Comparison of ENCODE assay signal across 1 cellular context in genomic region chr20:62412194-62413024, GRCh38.
TF ChIP-seq lines count a peak whose summit lies in the region.

No MANE protein-coding gene starts in this region.

TF ChIP-seq in HepG2, 621 proteins besides CTCF, POLR2A, EP300 and RAD21 (continued from another document and continues in another):
- TF ChIP-seq PAX8 (CRISPR knock-in tag; IDR thresholded peaks at IDR 0.05; ENCODE audit: borderline replicate concordance) (no peak), ZNF234 (CRISPR knock-in tag; conservative IDR thresholded peaks at IDR 0.05) (no peak), ZNF891 (CRISPR knock-in tag; IDR thresholded peaks at IDR 0.05) (0 out of 2 replicates have a peak, but pooled peaks have one; percentile 19), SUZ12 (IDR thresholded peaks at IDR 0.05; ENCODE audit: low read depth, low read length) (no peak), ZNF792 (CRISPR knock-in tag; IDR thresholded peaks at IDR 0.05) (no peak), ZNF773 (CRISPR knock-in tag; IDR thresholded peaks at IDR 0.05; ENCODE audit: borderline replicate concordance) (no peak), TRAFD1 (CRISPR knock-in tag; IDR thresholded peaks at IDR 0.05; ENCODE audit: borderline replicate concordance) (no peak), WIZ (CRISPR knock-in tag; IDR thresholded peaks at IDR 0.05) (no peak), ASH2L (IDR thresholded peaks at IDR 0.05; ENCODE audit: insufficient read length, low read depth, low read length) (no peak), GATAD1 (CRISPR knock-in tag; IDR thresholded peaks at IDR 0.05) (no peak), PHF8 (CRISPR knock-in tag; IDR thresholded peaks at IDR 0.05) (no peak; the same call in none of the 2 replicates), ZNF20 (CRISPR knock-in tag; IDR thresholded peaks at IDR 0.05) (no peak), MXI1 (IDR thresholded peaks at IDR 0.05; ENCODE audit: borderline replicate concordance, low read depth, low read length) (peak; percentile 57; the same call in 1 of the 3 replicates), ZNF354B (CRISPR knock-in tag; IDR thresholded peaks at IDR 0.05) (no peak), ZNF335 (CRISPR knock-in tag; IDR thresholded peaks at IDR 0.05) (no peak), MXD4 (CRISPR knock-in tag; IDR thresholded peaks at IDR 0.05) (peak; percentile 14; the same call in 1 of the 2 replicates), IRF9 (CRISPR knock-in tag; IDR thresholded peaks at IDR 0.05; ENCODE audit: borderline replicate concordance) (peak; percentile 4), DMAP1 (CRISPR knock-in tag; IDR thresholded peaks at IDR 0.05) (no peak), SIN3B (IDR thresholded peaks at IDR 0.05; ENCODE audit: low read length) (no peak), E2F2 (CRISPR knock-in tag; IDR thresholded peaks at IDR 0.05; ENCODE audit: borderline replicate concordance) (no peak), ZNF263 (CRISPR knock-in tag; IDR thresholded peaks at IDR 0.05) (peak; percentile 88), KAT8 (CRISPR knock-in tag; IDR thresholded peaks at IDR 0.05) (0 out of 2 replicates have a peak, but pooled peaks have one; percentile 28), MBD4 (IDR thresholded peaks at IDR 0.05; ENCODE audit: borderline replicate concordance, low read length) (no peak), KDM2A (CRISPR knock-in tag; IDR thresholded peaks at IDR 0.05; ENCODE audit: borderline replicate concordance, low read depth) (no peak), NCOA1 (CRISPR knock-in tag; IDR thresholded peaks at IDR 0.05) (peak; percentile 63; the same call in 1 of the 2 replicates), AKNA (CRISPR knock-in tag; IDR thresholded peaks at IDR 0.05; ENCODE audit: borderline replicate concordance) (no peak), ELF3 (CRISPR knock-in tag; IDR thresholded peaks at IDR 0.05) (peak; percentile 70; the same call in 1 of the 2 replicates), LBX2 (CRISPR knock-in tag; IDR thresholded peaks at IDR 0.05; ENCODE audit: borderline replicate concordance) (no peak), ZNF407 (CRISPR knock-in tag; IDR thresholded peaks at IDR 0.05; ENCODE audit: not compliant biosample characterization) (no peak), ZNF432 (CRISPR knock-in tag; IDR thresholded peaks at IDR 0.05; ENCODE audit: borderline replicate concordance) (no peak), NFATC3 (CRISPR knock-in tag; IDR thresholded peaks at IDR 0.05) (no peak), ZNF580 (CRISPR knock-in tag; IDR thresholded peaks at IDR 0.05; ENCODE audit: borderline replicate concordance, low read depth) (peak; percentile 52; the same call in 1 of the 2 replicates), NR0B2 (CRISPR knock-in tag; IDR thresholded peaks at IDR 0.05) (no peak; the same call in none of the 2 replicates), ZNF772 (CRISPR knock-in tag; IDR thresholded peaks at IDR 0.05) (no peak), ZNF670 (CRISPR knock-in tag; IDR thresholded peaks at IDR 0.05; ENCODE audit: borderline replicate concordance) (0 out of 2 replicates have a peak, but pooled peaks have one; percentile 35), ZNF431 (CRISPR knock-in tag; IDR thresholded peaks at IDR 0.05; ENCODE audit: borderline replicate concordance, low read depth) (no peak), SMYD3 (CRISPR knock-in tag; IDR thresholded peaks at IDR 0.05) (no peak), ZNF562 (CRISPR knock-in tag; IDR thresholded peaks at IDR 0.05; ENCODE audit: borderline replicate concordance) (no peak), FOXC1 (CRISPR knock-in tag; IDR thresholded peaks at IDR 0.05; ENCODE audit: borderline replicate concordance) (no peak)
- TF ChIP-seq, protein P1, sequence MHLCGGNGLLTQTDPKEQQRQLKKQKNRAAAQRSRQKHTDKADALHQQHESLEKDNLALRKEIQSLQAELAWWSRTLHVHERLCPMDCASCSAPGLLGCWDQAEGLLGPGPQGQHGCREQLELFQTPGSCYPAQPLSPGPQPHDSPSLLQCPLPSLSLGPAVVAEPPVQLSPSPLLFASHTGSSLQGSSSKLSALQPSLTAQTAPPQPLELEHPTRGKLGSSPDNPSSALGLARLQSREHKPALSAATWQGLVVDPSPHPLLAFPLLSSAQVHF (CRISPR knock-in tag; IDR thresholded peaks at IDR 0.05): no peak
- TF ChIP-seq, protein P2, sequence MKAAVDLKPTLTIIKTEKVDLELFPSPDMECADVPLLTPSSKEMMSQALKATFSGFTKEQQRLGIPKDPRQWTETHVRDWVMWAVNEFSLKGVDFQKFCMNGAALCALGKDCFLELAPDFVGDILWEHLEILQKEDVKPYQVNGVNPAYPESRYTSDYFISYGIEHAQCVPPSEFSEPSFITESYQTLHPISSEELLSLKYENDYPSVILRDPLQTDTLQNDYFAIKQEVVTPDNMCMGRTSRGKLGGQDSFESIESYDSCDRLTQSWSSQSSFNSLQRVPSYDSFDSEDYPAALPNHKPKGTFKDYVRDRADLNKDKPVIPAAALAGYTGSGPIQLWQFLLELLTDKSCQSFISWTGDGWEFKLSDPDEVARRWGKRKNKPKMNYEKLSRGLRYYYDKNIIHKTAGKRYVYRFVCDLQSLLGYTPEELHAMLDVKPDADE (CRISPR knock-in tag; IDR thresholded peaks at IDR 0.05): no peak
